10 cellular contexts compared by ENCODE assay signal in genomic region chr6:69813508-69813907, GRCh38. TPM values are rescaled to one million over a fixed set of nuclear protein-coding genes. Genes with fewer than 3 reads are reported as not detected.
DNase-seq lines count a peak whose midpoint lies in the region; ATAC-seq and TF ChIP-seq lines count a peak whose summit lies in the region.
"Had no signal": no experiment of that assay in that cellular context is flagged by ENCODE, and none has a peak within 500 bp of the region (broad histone marks: within the 10 kb centered on the region; RNA-seq: fewer than 3 reads in every experiment).

No MANE protein-coding gene starts in this region.

- H2AFZ ChIP-seq in mammary epithelial cell (ENCODE audit: low read depth, low read length): peak overlapping the region; percentile 17

- H3K4me2 ChIP-seq in mammary epithelial cell (ENCODE audit: insufficient read depth, low read depth, low read length): no peak overlapping the region
- H3K4me2 ChIP-seq: KMS-11 had no signal

- no peaks in the 10 kb centered on the region for H3K36me3 Mint-ChIP-seq in MCF 10A (ENCODE audit: insufficient read depth, unreplicated experiment)
- H3K36me3 Mint-ChIP-seq in activated naive CD8-positive, alpha-beta T cell: peaks cover 3% of the 10 kb centered on the region

- H3K9ac ChIP-seq in mammary epithelial cell (ENCODE audit: insufficient read depth, low read length): no peak overlapping the region
- H3K9ac ChIP-seq: KMS-11 had no signal

- dilution Hi-C loops in mammary epithelial cell (cut with HindIII; ENCODE audit: low sequenced_read_pairs): no loop called here

- H3K27ac Mint-ChIP-seq in MCF 10A (ENCODE audit: low read depth, unreplicated experiment): no peak overlapping the region
- H3K27ac Mint-ChIP-seq in activated naive CD8-positive, alpha-beta T cell: peak overlapping the region; percentile 84

- CTCF ChIA-PET in mammary epithelial cell (lab: Charles Lee; ENCODE audit: low non-redundant PET) (no interaction called here), MCF 10A (lab: Yijun Ruan, JAX) (interaction anchor here (0.7 kb wide), 1 partner anchor 16 kb away, joined by 3 read pairs; no protein-coding TSS in a partner anchor)

- BruUV-seq in mammary epithelial cell (replicated peaks; lab: Mats Ljungman, UMichigan) (no TSS peak), MCF 10A (replicated peaks; lab: Mats Ljungman, UMichigan) (no TSS peak)

- ATAC-seq in HG03457 (IDR thresholded peaks at IDR 0.05; ENCODE audit: unreplicated experiment): peak; percentile 36
- ATAC-seq in aorta (ENCODE audit: low FRiP score): peak; percentile 48

- H4K20me1 ChIP-seq in mammary epithelial cell (ENCODE audit: insufficient read depth, low read length): no peaks in the 10 kb centered on the region

- H3K4me1 Mint-ChIP-seq in MCF 10A (ENCODE audit: insufficient read depth, unreplicated experiment): no peaks in the 10 kb centered on the region
- H3K4me1 Mint-ChIP-seq in activated naive CD8-positive, alpha-beta T cell (ENCODE audit: low read depth): peaks cover 59% of the 10 kb centered on the region

- H3K27me3 Mint-ChIP-seq in MCF 10A (ENCODE audit: insufficient read depth, unreplicated experiment): peaks cover 76% of the 10 kb centered on the region
- H3K27me3 Mint-ChIP-seq in activated naive CD8-positive, alpha-beta T cell: no peaks in the 10 kb centered on the region

- H3K4me3 ChIP-seq in mammary epithelial cell (replicated peaks in 1 of 3; ENCODE audit: insufficient read depth in 1 of 3, low read depth in 2 of 3, low read length in 3 of 3): no peak overlapping the region
- H3K4me3 ChIP-seq in aorta (ENCODE audit: low read length in 2 of 2): no peak overlapping the region

- intact Hi-C loops in mammary epithelial cell (cut with micrococcal nuclease): no loop called here
- intact Hi-C loops in MCF 10A (cut with micrococcal nuclease): no loop called here
- intact Hi-C loops in aorta (cut with DNase I): no loop called here

- 85% methylated on average over 1 of the region's 1 CpG for WGBS in mammary epithelial cell (ENCODE audit: low coverage, missing lambda C conversion rate)
- WGBS in aorta, 2 donors: 72 to 74% methylated on average over 1 of the region's 1 CpG

- POLR2A ChIA-PET in MCF 10A (lab: Yijun Ruan, JAX): no interaction called here

- no peaks in the 10 kb centered on the region for H3K27me3 ChIP-seq in mammary epithelial cell (ENCODE audit: insufficient read depth, low read length)
- H3K27me3 ChIP-seq in aorta (ENCODE audit: control insufficient read depth in 1 of 2, insufficient read depth in 2 of 2, low read length in 1 of 2): no peaks in the 10 kb centered on the region

- TF ChIP-seq CTCF in mammary epithelial cell (conservative IDR thresholded peaks at IDR 0.05 in 1 of 2, IDR thresholded peaks at IDR 0.05 in 1 of 2; ENCODE audit: extremely low read depth in 1 of 2, insufficient read depth in 1 of 2, low read depth in 1 of 2, low read length in 2 of 2) (no peak), MCF 10A (IDR thresholded peaks at IDR 0.05; ENCODE audit: unreplicated experiment) (no peak)

- H3K9me3 ChIP-seq in mammary epithelial cell (replicated peaks; ENCODE audit: insufficient read depth, low read length) (no peaks in the 10 kb centered on the region), aorta (ENCODE audit: control insufficient read depth, low read length) (no peaks in the 10 kb centered on the region)

- DNase-seq in mammary epithelial cell (no peak), MCF 10A (ENCODE audit: unreplicated experiment) (no peak), aorta (no peak), inferior parietal cortex (ENCODE audit: extremely low spot score) (no peak), NCI-H2081 (lab: John Stamatoyannopoulos, UW) (no peak), LoVo (ENCODE audit: low spot score) (no peak)
- DNase-seq: activated gamma-delta T cell treated with Interleukin-2 at 50 U/mL for 16 hours had no signal

- H3K4me3 Mint-ChIP-seq in MCF 10A (ENCODE audit: unreplicated experiment): no peak overlapping the region
- H3K4me3 Mint-ChIP-seq in activated naive CD8-positive, alpha-beta T cell: peak overlapping the region; percentile 56

- in situ Hi-C loops in mammary epithelial cell (cut with MboI; ENCODE audit: low sequenced_read_pairs in 2 of 2): no loop called here

- H3K27ac ChIP-seq in mammary epithelial cell (ENCODE audit: insufficient read depth, low read depth, low read length): no peak overlapping the region
- H3K27ac ChIP-seq in aorta (ENCODE audit: low read depth in 1 of 2, low read length in 2 of 2): no peak overlapping the region
- H3K27ac ChIP-seq: KMS-11 had no signal

- H3K9me3 Mint-ChIP-seq in MCF 10A (ENCODE audit: unreplicated experiment): no peaks in the 10 kb centered on the region
- H3K9me3 Mint-ChIP-seq in activated naive CD8-positive, alpha-beta T cell (ENCODE audit: low read depth): no peaks in the 10 kb centered on the region

- no peaks in the 10 kb centered on the region for H3K36me3 ChIP-seq in mammary epithelial cell (ENCODE audit: insufficient read depth, low read length)
- H3K36me3 ChIP-seq in aorta (ENCODE audit: control insufficient read depth in 1 of 2, insufficient read depth in 2 of 2, low read length in 1 of 2): no peaks in the 10 kb centered on the region

- H3K4me1 ChIP-seq in mammary epithelial cell (ENCODE audit: insufficient read depth, low read length) (no peaks in the 10 kb centered on the region), aorta (ENCODE audit: control insufficient read depth in 1 of 2, insufficient read depth in 2 of 2, low read length in 2 of 2) (no peaks in the 10 kb centered on the region)

- no peaks in the 10 kb centered on the region for H3K79me2 ChIP-seq in mammary epithelial cell (ENCODE audit: insufficient read depth, low read length)

RNA-seq across cellular contexts. Expression of gene LMBRD1, which starts 16.7 kb away (rescaled TPM):
- 10 to 100 TPM; 17.7 to 30.0 TPM for total RNA-seq in mammary epithelial cell
- polyA plus RNA-seq in mammary epithelial cell: 8.6 TPM
- 31.4 TPM for polyA minus RNA-seq in mammary epithelial cell
- 18.1 and 20.7 TPM in 2 replicates for total RNA-seq in MCF 10A (2022)
- total RNA-seq in aorta: 10 to 100 TPM; 46.3 to 53.1 TPM
- 10 to 100 TPM; 37.1 to 41.5 TPM for polyA plus RNA-seq in aorta

RNA-seq across cellular contexts. Expression of gene COL19A1, which starts 52.8 kb away (rescaled TPM):
- under 1 TPM in 1 of 2 donors, not detected in 1; 0.17 TPM for total RNA-seq in mammary epithelial cell
- polyA plus RNA-seq in mammary epithelial cell: not detected
- not detected for polyA minus RNA-seq in mammary epithelial cell
- not detected in 2 replicates for total RNA-seq in MCF 10A (2022)
- total RNA-seq in aorta: 1 to 10 TPM in 1 of 2 donors, under 1 TPM in 1; 0.42 to 1.8 TPM
- not detected for polyA plus RNA-seq in aorta
